ENCODE assay signal across 21 cellular contexts in genomic region chr18:31343454-31343853, GRCh38. TPM values are rescaled to one million over a fixed set of nuclear protein-coding genes. Genes with fewer than 3 reads are reported as not detected.
"Had no signal": no experiment of that assay in that cellular context is flagged by ENCODE, and none has a peak within 500 bp of the region (broad histone marks: within the 10 kb centered on the region; RNA-seq: fewer than 3 reads in every experiment).

No MANE protein-coding gene starts in this region.

- H3K27me3 Mint-ChIP-seq: naive B cell had no signal

- H3K27me3 ChIP-seq: colonic mucosa, esophagus squamous epithelium, hepatocyte had no signal

- H3K4me1 Mint-ChIP-seq: naive B cell, nephron had no signal

- DNase-seq: colonic mucosa; dermis blood vessel endothelial cell; esophagus squamous epithelium; foreskin fibroblast; head of caudate nucleus; left colon; left ventricle myocardium superior; mesendoderm; naive B cell; small intestine; stimulated activated CD4-positive, alpha-beta T cell treated with anti-CD3 and anti-CD28 coated beads, Interleukin-12 subunit alpha, Interleukin-12 subunit beta, amount 100 ng/mL, for 4 hours; stimulated activated naive CD4-positive, alpha-beta T cell treated with Interleukin-2 at 50 U/mL for 16 hours; trophoblast cell had no signal

- ATAC-seq: left colon, left ventricle myocardium superior had no signal

- H3K9me3 Mint-ChIP-seq: nephron had no signal

- H3K27ac ChIP-seq: colonic mucosa, esophagus squamous epithelium, hepatocyte had no signal

- FAIRE-seq: small intestine had no signal

- H3K36me3 ChIP-seq: colonic mucosa had no signal

- H3K4me2 ChIP-seq: hepatocyte had no signal

- H2AFZ ChIP-seq: hepatocyte had no signal

- H3K4me3 ChIP-seq: colonic mucosa, esophagus squamous epithelium, hepatocyte, lung had no signal

- H3K4me1 ChIP-seq: colonic mucosa, esophagus squamous epithelium had no signal

- H3K4me3 Mint-ChIP-seq: naive B cell, nephron had no signal

- H3K9me3 ChIP-seq: colonic mucosa, esophagus squamous epithelium had no signal

- H3K27ac Mint-ChIP-seq: naive B cell, nephron had no signal

- H3K79me2 ChIP-seq: hepatocyte had no signal

- H3K36me3 Mint-ChIP-seq: naive B cell had no signal

RNA-seq across cellular contexts. Expression of gene DSG1, which starts 25.5 kb away (rescaled TPM):
- total RNA-seq: colonic mucosa, dermis blood vessel endothelial cell, epithelial cell of proximal tubule, left colon, lung, osteocyte, pulmonary artery endothelial cell had no signal
- polyA plus RNA-seq: lung, urinary bladder had no signal

RNA-seq across cellular contexts. Expression of gene DSG4, which starts 33.1 kb away (rescaled TPM):
- total RNA-seq: dermis blood vessel endothelial cell, epithelial cell of proximal tubule, esophagus squamous epithelium, kidney epithelial cell, left ventricle myocardium superior, lung, osteocyte, pulmonary artery endothelial cell had no signal
- polyA plus RNA-seq: lung, urinary bladder had no signal
